10 cellular contexts compared by ENCODE assay signal in genomic region chr10:6195891-6196290, GRCh38. TPM values are rescaled to one million over a fixed set of nuclear protein-coding genes. Genes with fewer than 3 reads are reported as not detected.
A peak's percentile ranks its signal among the peaks of the same experiment; 100 is the strongest.
DNase-seq lines count a peak whose midpoint lies in the region; ATAC-seq and TF ChIP-seq lines count a peak whose summit lies in the region.
"Had no signal": no experiment of that assay in that cellular context is flagged by ENCODE, and none has a peak within 500 bp of the region (broad histone marks: within the 10 kb centered on the region; RNA-seq: fewer than 3 reads in every experiment).

No MANE protein-coding gene starts in this region.

- peaks cover 80% of the 10 kb centered on the region for H3K4me1 ChIP-seq in adipocyte (ENCODE audit: control insufficient read depth, insufficient read depth, low read length)
- peaks cover 27 to 84% (median 65%) of the 10 kb centered on the region in 4 donors for H3K4me1 ChIP-seq in stomach

- DNase-seq in adipocyte (ENCODE audit: low read depth) (no peak), left cardiac atrium (peak; percentile 49), stomach (no peak), NCI-H82 (lab: John Stamatoyannopoulos, UW) (no peak), NCI-H526 (lab: John Stamatoyannopoulos, UW) (no peak)
- DNase-seq: COR-L47 had no signal

- H3K4me3 ChIP-seq in adipocyte (ENCODE audit: low read length) (peak overlapping the region; percentile 55), stomach (no peak overlapping the region)

- H3K9ac ChIP-seq in adipocyte (ENCODE audit: low read length), result peak overlapping the region; percentile 79

- no peak for TF ChIP-seq CTCF in stomach (IDR thresholded peaks at IDR 0.05)

- H3K36me3 ChIP-seq in KOPT-K1 (ENCODE audit: insufficient read depth, low read length) (no peaks in the 10 kb centered on the region), adipocyte (ENCODE audit: control insufficient read depth, insufficient read depth, low read length, severe bottlenecking) (no peaks in the 10 kb centered on the region), stomach (no peaks in the 10 kb centered on the region)

- H3K27ac ChIP-seq in KOPT-K1 (ENCODE audit: low read depth, low read length, poor library complexity, severe bottlenecking) (peak overlapping the region; percentile 28), stomach (peak overlapping the region in 4 of 5 donors; percentile 71 to 99 (median 77))
- H3K27ac ChIP-seq: epithelial cell of prostate had no signal

- WGBS in stomach, 5 donors, result 68 to 79% (median 78%) methylated on average over 10 of the region's 10 CpGs

- ATAC-seq in left cardiac atrium, result peak; percentile 54 to 60
- no peak for ATAC-seq in GM21619 (IDR thresholded peaks at IDR 0.05; ENCODE audit: unreplicated experiment)
- no peak for ATAC-seq in HG03175 (IDR thresholded peaks at IDR 0.05; ENCODE audit: unreplicated experiment)

- no peak for TF ChIP-seq POLR2A in stomach (IDR thresholded peaks at IDR 0.05)

- TF ChIP-seq EP300 in stomach (IDR thresholded peaks at IDR 0.05), result no peak

- intact Hi-C loops in left cardiac atrium (cut with DNase I), result no loop called here
- intact Hi-C loops in stomach (cut with DNase I; ENCODE audit: low total_unique reads), result no loop called here

- no peaks in the 10 kb centered on the region for H3K9me3 ChIP-seq in KOPT-K1 (ENCODE audit: insufficient read depth, low read length, poor library complexity, severe bottlenecking)
- H3K9me3 ChIP-seq in adipocyte (ENCODE audit: control insufficient read depth, low read length), result no peaks in the 10 kb centered on the region
- H3K9me3 ChIP-seq in stomach, result no peaks in the 10 kb centered on the region

- no peaks in the 10 kb centered on the region for H3K27me3 ChIP-seq in adipocyte (replicated peaks; ENCODE audit: control insufficient read depth, insufficient read depth, low read length)
- H3K27me3 ChIP-seq in stomach, result no peaks in the 10 kb centered on the region

RNA-seq across cellular contexts. Expression of gene PFKFB3, which starts 6.8 kb away (rescaled TPM):
- 10 to 100 TPM; 30.7 to 56.1 TPM for total RNA-seq in left cardiac atrium
- total RNA-seq in stomach, result 100 to 1,000 TPM in 1 of 5 donors, 10 to 100 TPM in 4; 18.0 to 199 (median 41.5) TPM
- 10 to 100 TPM; 17.7 to 48.3 (median 26.6) TPM for polyA plus RNA-seq in stomach

Comparison
In these comparisons a context has a peak if more than half of its experiments do, and no peak if none do; other contexts are left out.
1. ATAC-seq: peak in left cardiac atrium (2 of 2); none in GM21619 (single experiment) and HG03175 (single experiment).